ENCODE assay signal across 1 cellular context in genomic region chr14:104680056-104680805, GRCh38.
TF ChIP-seq lines count a peak whose summit lies in the region.

No MANE protein-coding gene starts in this region.

TF ChIP-seq in HEK293, 187 proteins besides CTCF, POLR2A, EP300 and RAD21 (continued from another document):
- TF ChIP-seq ZNF549 (tag by site-specific recombination; IDR thresholded peaks at IDR 0.05) = no peak
- no peak for TF ChIP-seq KLF10 (tag by site-specific recombination; IDR thresholded peaks at IDR 0.05)
